In the genomic region with DNA sequence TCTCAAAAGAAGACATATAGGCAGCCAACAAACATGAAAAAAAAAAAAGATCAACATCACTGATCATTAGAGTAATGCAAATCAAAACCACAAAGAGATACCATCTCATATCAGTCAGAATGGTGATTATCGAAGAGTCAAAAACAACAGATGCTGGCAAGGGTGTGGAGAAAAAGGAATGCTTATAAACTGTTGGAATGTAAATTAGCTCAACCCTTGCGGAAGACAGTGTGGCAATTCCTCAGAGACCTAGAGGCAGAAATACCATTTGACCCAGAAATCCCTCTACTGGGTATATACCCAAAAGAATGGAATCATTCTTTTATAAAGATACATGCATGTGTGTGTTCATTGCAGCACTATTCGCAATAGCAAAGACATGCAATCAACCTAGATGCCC, we compare ENCODE assay signal across 23 cellular contexts.
DNase-seq lines count a peak whose midpoint lies in the region; ATAC-seq and TF ChIP-seq lines count a peak whose summit lies in the region.
"Had no signal": no experiment of that assay in that cellular context is flagged by ENCODE, and none has a peak within 500 bp of the region (broad histone marks: within the 10 kb centered on the region; RNA-seq: fewer than 3 reads in every experiment).

No MANE protein-coding gene starts in this region.

- H2AK5ac ChIP-seq in trophoblast cell (ENCODE audit: low read length): no peak overlapping the region

- no peak overlapping the region for H3K9ac ChIP-seq in trophoblast cell (ENCODE audit: low read length)

- no peaks in the 10 kb centered on the region for H3K9me3 ChIP-seq in trophoblast cell (ENCODE audit: insufficient read depth, low read depth, low read length)
- H3K9me3 ChIP-seq: ascending aorta, BE2C, Caco-2, heart right ventricle, neutrophil, upper lobe of right lung had no signal

- H3K27ac ChIP-seq in trophoblast cell (ENCODE audit: low read depth, low read length): no peak overlapping the region
- H3K27ac ChIP-seq: ascending aorta, heart right ventricle, neutrophil, SK-N-MC, upper lobe of right lung had no signal

- ATAC-seq in omental fat pad (ENCODE audit: low FRiP score): no peak
- ATAC-seq: activated CD8-positive, alpha-beta T cell treated with anti-CD3 and anti-CD28 coated beads for 36 hours; GM12878; heart right ventricle; upper lobe of right lung had no signal

- TF ChIP-seq CTCF in choroid plexus epithelial cell (conservative IDR thresholded peaks at IDR 0.05; ENCODE audit: low read depth, low read length) (no peak), omental fat pad (IDR thresholded peaks at IDR 0.05) (no peak)

- H3K4me1 ChIP-seq in trophoblast cell (ENCODE audit: control insufficient read depth in 1 of 2, insufficient read depth in 2 of 2, low read length in 2 of 2): no peaks in the 10 kb centered on the region
- H3K4me1 ChIP-seq: ascending aorta, BE2C, upper lobe of right lung had no signal

- no peak overlapping the region for H2BK120ac ChIP-seq in trophoblast cell (ENCODE audit: insufficient read depth, low read length, poor library complexity)

- no peak overlapping the region for H3K4me3 ChIP-seq in choroid plexus epithelial cell (ENCODE audit: low read depth, low read length)
- H3K4me3 ChIP-seq in trophoblast cell (ENCODE audit: low read depth, low read length): no peak overlapping the region
- H3K4me3 ChIP-seq: ascending aorta, GM12878, heart right ventricle, SK-N-MC, upper lobe of right lung had no signal

- H3K23ac ChIP-seq in trophoblast cell (ENCODE audit: low read length): no peak overlapping the region

- H3K18ac ChIP-seq in trophoblast cell (ENCODE audit: low read length): no peak overlapping the region

- no peak overlapping the region for H4K91ac ChIP-seq in trophoblast cell (ENCODE audit: low read depth, low read length)

- H3K27me3 ChIP-seq in trophoblast cell (ENCODE audit: insufficient read depth, low read length): no peaks in the 10 kb centered on the region
- H3K27me3 ChIP-seq: ascending aorta, BE2C, heart right ventricle, neutrophil, upper lobe of right lung had no signal

- H3K79me1 ChIP-seq in trophoblast cell (ENCODE audit: low read length): no peaks in the 10 kb centered on the region

- DNase-seq in GM04503 (ENCODE audit: low read depth) (peak; percentile 65), NCI-H226 (peak; percentile 67), choroid plexus epithelial cell (ENCODE audit: low read depth) (peak; percentile 43), trophoblast cell (peak; percentile 63 to 88), omental fat pad (ENCODE audit: low spot score) (no peak)
- DNase-seq in activated CD4-positive, CD25-positive, alpha-beta regulatory T cell (lab: John Stamatoyannopoulos, UW): no peak
- DNase-seq in activated naive CD4-positive, alpha-beta T cell (lab: John Stamatoyannopoulos, UW): no peak
- DNase-seq: activated B cell treated with CpG ODN at 0.5 μM for 24 hours; activated CD8-positive, alpha-beta T cell treated with anti-CD3 and anti-CD28 coated beads for 36 hours; activated naive CD4-positive, alpha-beta T cell treated with Interleukin-2 at 50 U/mL for 16 hours; BE2C; Caco-2; heart right ventricle; KBM-7; NCI-H1930; NCI-H446 treated with DMSO at 0.1 percent for 48 hours; NK-92 treated with Interleukin-12 subunit alpha and Interleukin-12 subunit beta, amount 100 ng/mL, for 24 hours; stimulated activated CD4-positive, alpha-beta T cell treated with anti-CD3 and anti-CD28 coated beads, Interleukin-12 subunit alpha, Interleukin-12 subunit beta, amount 100 ng/mL, for 4 hours; upper lobe of right lung had no signal

- H3K36me3 ChIP-seq in trophoblast cell (ENCODE audit: control insufficient read depth in 1 of 2, insufficient read depth in 2 of 2, low read length in 2 of 2): no peaks in the 10 kb centered on the region
- H3K36me3 ChIP-seq: ascending aorta, BE2C, heart right ventricle, neutrophil, upper lobe of right lung had no signal

- H2BK5ac ChIP-seq in trophoblast cell (ENCODE audit: low read depth, low read length, poor library complexity): no peak overlapping the region

- no peaks in the 10 kb centered on the region for H3K79me2 ChIP-seq in trophoblast cell (ENCODE audit: control insufficient read depth, insufficient read depth, low read length, poor library complexity)

- H3K4ac ChIP-seq in trophoblast cell (ENCODE audit: low read depth, low read length): no peak overlapping the region

- WGBS in trophoblast cell (ENCODE audit: extremely low coverage, insufficient coverage, insufficient read length): no CpG with 5 or more reads among the region's 3 CpGs

- no peak overlapping the region for H2AFZ ChIP-seq in trophoblast cell (ENCODE audit: insufficient read depth, low read length, poor library complexity)

- H4K8ac ChIP-seq in trophoblast cell (ENCODE audit: low read depth, low read length): no peak overlapping the region

- no peak overlapping the region for H3K4me2 ChIP-seq in trophoblast cell (ENCODE audit: low read length)

- no peak overlapping the region for H3K14ac ChIP-seq in trophoblast cell (ENCODE audit: low read length)

- H2BK12ac ChIP-seq in trophoblast cell (ENCODE audit: low read length): no peak overlapping the region

- H4K12ac ChIP-seq in trophoblast cell (ENCODE audit: low read depth, low read length): no peak overlapping the region

Comparison
In these comparisons a context has a peak if more than half of its experiments do, and no peak if none do; other contexts are left out.
1. DNase-seq: peak in GM04503 (single experiment), NCI-H226 (single experiment), choroid plexus epithelial cell (single experiment) and trophoblast cell (2 of 2); none in activated CD4-positive, CD25-positive, alpha-beta regulatory T cell (0 of 4), activated naive CD4-positive, alpha-beta T cell (0 of 4) and omental fat pad (single experiment).